In genomic region chr2:219251656-219252055, GRCh38 we compare ENCODE assay signal across 8 cellular contexts. TPM values are rescaled to one million over a fixed set of nuclear protein-coding genes. Genes with fewer than 3 reads are reported as not detected.
DNase-seq lines count a peak whose midpoint lies in the region; ATAC-seq, FAIRE-seq and TF ChIP-seq lines count a peak whose summit lies in the region.
"Had no signal": no experiment of that assay in that cellular context is flagged by ENCODE, and none has a peak within 500 bp of the region (broad histone marks: within the 10 kb centered on the region; RNA-seq: fewer than 3 reads in every experiment).

No MANE protein-coding gene starts in this region.

- H3K36me3 ChIP-seq in K562 (ENCODE audit: control insufficient read depth, insufficient read depth, low read length) (peaks cover 55% of the 10 kb centered on the region), sigmoid colon (peaks cover 0 to 39% (median 8%) of the 10 kb centered on the region in 4 donors)

- H3K79me2 ChIP-seq in K562 (ENCODE audit: control insufficient read depth, insufficient read depth, low read length), result peaks cover 27% of the 10 kb centered on the region

- FAIRE-seq in K562 (lab: Jason Lieb, UNC), result peak; percentile 19

- H3K9me1 ChIP-seq in K562 (ENCODE audit: control insufficient read depth, insufficient read depth, low read length), result no peaks in the 10 kb centered on the region

- TF ChIP-seq POLR2A in K562 (conservative IDR thresholded peaks at IDR 0.05) (no peak), sigmoid colon (IDR thresholded peaks at IDR 0.05) (no peak)

- POLR2A ChIA-PET in K562 (lab: Yijun Ruan, JAX), result interaction anchor here (0.6 to 1.5 kb wide), 9 partner anchors 10 to 198 kb away, joined by 3 to 7 read pairs (median 4); partner anchors contain the start of genes ANKZF1, ATG9A and DNAJB2

- DNase-seq in M059J (ENCODE audit: low read depth) (peak; percentile 59), K562 (ENCODE audit: extremely low read depth in 1 of 4, low spot score in 3 of 4) (no peak), sigmoid colon (no peak), LoVo (ENCODE audit: low spot score) (no peak), NCI-H187 treated with DMSO at 0.1 percent for 48 hours (lab: John Stamatoyannopoulos, UW) (no peak), NCI-H2227 treated with DMSO at 0.1 percent for 48 hours (lab: John Stamatoyannopoulos, UW) (no peak)
- DNase-seq: activated CD4-positive, alpha-beta T cell treated with anti-CD3 and anti-CD28 coated beads for 1 hour; hippocampal formation had no signal

- H3K4me2 ChIP-seq in K562 (ENCODE audit: insufficient read depth, low read length), result 0 out of 2 replicates have a peak overlapping the region, but pooled peaks have one; percentile 82

- in situ Hi-C loops in K562 (cut with MboI), result no loop called here

- H4K20me1 ChIP-seq in K562 (replicated peaks; ENCODE audit: control insufficient read depth, insufficient read depth, low read length), result 0 out of 2 replicates have a peak, but pooled peaks cover 3% of the 10 kb centered on the region

- TF ChIP-seq RAD21 in K562 (CRISPR knock-in tag; conservative IDR thresholded peaks at IDR 0.05 in 1 of 2, IDR thresholded peaks at IDR 0.05 in 1 of 2), result no peak

- H3K4me1 ChIP-seq in K562 (replicated peaks in 1 of 2; ENCODE audit: control insufficient read depth in 2 of 2, insufficient read depth in 2 of 2, low read length in 2 of 2) (peaks cover 19 to 49% of the 10 kb centered on the region in 2 experiments; a peak in 4 of 5 replicates), sigmoid colon (peaks cover 0 to 62% (median 59%) of the 10 kb centered on the region in 4 donors)

- no peak for TF ChIP-seq CTCF in K562 (IDR thresholded peaks at IDR 0.05 in 2 of 3, conservative IDR thresholded peaks at IDR 0.05 in 1 of 3; ENCODE audit: insufficient read depth in 2 of 3, low read depth in 1 of 3, low read length in 3 of 3)
- no peak for TF ChIP-seq CTCF in sigmoid colon (IDR thresholded peaks at IDR 0.05)

- H3K4me3 ChIP-seq in K562, result no peak overlapping the region
- no peak overlapping the region for H3K4me3 ChIP-seq in sigmoid colon

- H3K27me3 ChIP-seq in K562 (ENCODE audit: control insufficient read depth in 2 of 2, insufficient read depth in 2 of 2, low read length in 2 of 2) (0 out of 5 replicates have a peak, but pooled peaks cover 0 to 4% of the 10 kb centered on the region in 2 experiments), sigmoid colon (no peaks in the 10 kb centered on the region)

- H3K9me3 ChIP-seq in K562 (replicated peaks; ENCODE audit: control insufficient read depth, insufficient read depth, low read depth, low read length) (no peaks in the 10 kb centered on the region), sigmoid colon (no peaks in the 10 kb centered on the region)

- peak overlapping the region in 1 of 2 experiments; percentile 92; a peak in 1 of 4 replicates for H3K9ac ChIP-seq in K562 (ENCODE audit: insufficient read depth in 1 of 2, low read depth in 2 of 2, low read length in 2 of 2)

- WGBS in K562 (ENCODE audit: insufficient coverage, low coverage, missing lambda C conversion rate), result 63% methylated on average over 5 of the region's 6 CpGs
- WGBS in sigmoid colon, 2 donors, result 80 to 85% methylated on average over 6 of the region's 6 CpGs

- no TSS peak for BruUV-seq in K562 (replicated peaks; lab: Mats Ljungman, UMichigan)

- no peak for ATAC-seq in K562

- H2AFZ ChIP-seq in K562 (ENCODE audit: low read depth, low read length), result no peak overlapping the region

- CTCF ChIA-PET in K562 (lab: Yijun Ruan, JAX; ENCODE audit: low intra/inter-chr PET ratio), result no interaction called here

- no peak overlapping the region for H3K27ac ChIP-seq in K562 (ENCODE audit: extremely low read depth, low read depth, low read length)
- peak overlapping the region; percentile 79 to 87 (median 84) for H3K27ac ChIP-seq in sigmoid colon

- TF ChIP-seq EP300 in K562 (IDR thresholded peaks at IDR 0.05; ENCODE audit: low read length), result no peak
- TF ChIP-seq EP300 in sigmoid colon (IDR thresholded peaks at IDR 0.05), result no peak

- intact Hi-C loops in K562 (cut with micrococcal nuclease) (loop anchor here (2.0 kb wide), 1 partner anchor 27 kb away; the partner anchor contains the start of gene DNAJB2), sigmoid colon (cut with DNase I) (loop anchor here (2.0 to 5.0 kb wide), 3 partner anchors 27 to 75 kb away; partner anchors contain the start of genes ABCB6, CNPPD1 and DNAJB2)

RNA-seq across cellular contexts. Expression of gene TUBA4B, which starts 1.4 kb away (rescaled TPM):
- not detected in 2 replicates for total RNA-seq in M059J (2014; rRNA removed; shearing (Covaris generic))
- total RNA-seq in K562 (2011; cell fraction: chromatin; rRNA removed; ENCODE audit: low replicate concordance), result not detected in 2 replicates
- total RNA-seq in K562 (2011; cell fraction: nucleolus; rRNA removed), result not detected in 2 replicates
- not detected in 2 replicates for total RNA-seq in K562 (2011; cell fraction: nucleoplasm; rRNA removed)
- total RNA-seq in K562 (2014; rRNA removed) (not detected in 2 replicates), K562 (2014; rRNA removed; fragmentation: Illumina TruSeq; extraction: Trizol) (not detected in 2 replicates), K562 (2015; rRNA removed; fragmentation: Illumina TruSeq; extraction: Trizol) (not detected in 2 replicates), K562 (2021) (not detected in 2 replicates), sigmoid colon (not detected)
- polyA plus RNA-seq in K562 (2011; rRNA removed) (not detected in 2 replicates), K562 (2014; fragmentation: Illumina TruSeq; extraction: Trizol) (not detected in 2 replicates), K562 (2014; fragmentation: Nextera tagmentation; extraction: Ambion mirVana) (under 1 TPM in 1 of 2 experiments, not detected in 1; 0.04 TPM), K562 (2014; rRNA removed) (not detected in 2 replicates), sigmoid colon (not detected)
- not detected in 2 replicates for polyA plus RNA-seq in K562 (2011; cell fraction: cytosol; rRNA removed)
- not detected in 2 replicates for polyA plus RNA-seq in K562 (2011; cell fraction: nucleus; rRNA removed)
- polyA plus RNA-seq in K562 (2012), result 0.05 TPM in 1 of 2 replicates, not detected in the other
- polyA minus RNA-seq in K562 (2011; rRNA and poly(A)+ RNA removed), result not detected in 2 replicates
- not detected in 2 replicates for polyA minus RNA-seq in K562 (2011; cell fraction: cytosol; rRNA and poly(A)+ RNA removed)
- polyA minus RNA-seq in K562 (2011; cell fraction: nucleus; rRNA and poly(A)+ RNA removed), result not detected in 2 replicates

RNA-seq across cellular contexts. Expression of gene TUBA4A, which starts 2.1 kb away (rescaled TPM):
- 105 and 129 TPM in 2 replicates for total RNA-seq in M059J (2014; rRNA removed; shearing (Covaris generic))
- 31.2 and 48.4 TPM in 2 replicates for total RNA-seq in K562 (2011; cell fraction: chromatin; rRNA removed; ENCODE audit: low replicate concordance)
- total RNA-seq in K562 (2011; cell fraction: nucleolus; rRNA removed), result 21.7 and 30.7 TPM in 2 replicates
- total RNA-seq in K562 (2011; cell fraction: nucleoplasm; rRNA removed), result 25.6 and 26.8 TPM in 2 replicates
- total RNA-seq in K562 (2014; rRNA removed) (32.8 and 47.0 TPM in 2 replicates), K562 (2014; rRNA removed; fragmentation: Illumina TruSeq; extraction: Trizol) (30.0 and 32.1 TPM in 2 replicates), K562 (2015; rRNA removed; fragmentation: Illumina TruSeq; extraction: Trizol) (25.1 and 26.9 TPM in 2 replicates), K562 (2021) (52.4 and 57.6 TPM in 2 replicates), sigmoid colon (100 to 1,000 TPM in 1 of 4 donors, 10 to 100 TPM in 3; 47.1 to 109 (median 55.0) TPM)
- polyA plus RNA-seq in K562 (2011; rRNA removed) (48.6 and 71.9 TPM in 2 replicates), K562 (2014; fragmentation: Illumina TruSeq; extraction: Trizol) (126 and 174 TPM in 2 replicates), K562 (2014; fragmentation: Nextera tagmentation; extraction: Ambion mirVana) (10 to 100 TPM; 31.5 to 60.0 TPM), K562 (2014; rRNA removed) (42.4 and 48.9 TPM in 2 replicates), sigmoid colon (10 to 100 TPM; 74.4 to 95.4 (median 76.9) TPM)
- 91.8 and 167 TPM in 2 replicates for polyA plus RNA-seq in K562 (2011; cell fraction: cytosol; rRNA removed)
- polyA plus RNA-seq in K562 (2011; cell fraction: nucleus; rRNA removed), result 89.0 and 90.1 TPM in 2 replicates
- 60.3 and 69.5 TPM in 2 replicates for polyA plus RNA-seq in K562 (2012)
- 19.6 and 23.6 TPM in 2 replicates for polyA minus RNA-seq in K562 (2011; rRNA and poly(A)+ RNA removed)
- 25.1 and 27.8 TPM in 2 replicates for polyA minus RNA-seq in K562 (2011; cell fraction: cytosol; rRNA and poly(A)+ RNA removed)
- polyA minus RNA-seq in K562 (2011; cell fraction: nucleus; rRNA and poly(A)+ RNA removed), result 12.7 and 18.3 TPM in 2 replicates

RNA-seq across cellular contexts. Expression of gene STK16, which starts 6.4 kb away (rescaled TPM):
- 24.5 and 33.7 TPM in 2 replicates for total RNA-seq in M059J (2014; rRNA removed; shearing (Covaris generic))
- total RNA-seq in K562 (2011; cell fraction: chromatin; rRNA removed; ENCODE audit: low replicate concordance), result 42.8 and 94.2 TPM in 2 replicates
- 52.6 and 59.7 TPM in 2 replicates for total RNA-seq in K562 (2011; cell fraction: nucleolus; rRNA removed)
- 43.8 and 46.6 TPM in 2 replicates for total RNA-seq in K562 (2011; cell fraction: nucleoplasm; rRNA removed)
- total RNA-seq in K562 (2014; rRNA removed) (5.4 and 9.9 TPM in 2 replicates), K562 (2014; rRNA removed; fragmentation: Illumina TruSeq; extraction: Trizol) (13.1 and 17.8 TPM in 2 replicates), K562 (2015; rRNA removed; fragmentation: Illumina TruSeq; extraction: Trizol) (16.4 and 16.9 TPM in 2 replicates), K562 (2021) (18.2 and 19.8 TPM in 2 replicates), sigmoid colon (10 to 100 TPM; 12.2 to 19.9 (median 18.2) TPM)
- polyA plus RNA-seq in K562 (2011; rRNA removed) (34.6 and 41.4 TPM in 2 replicates), K562 (2014; fragmentation: Illumina TruSeq; extraction: Trizol) (33.8 and 36.2 TPM in 2 replicates), K562 (2014; fragmentation: Nextera tagmentation; extraction: Ambion mirVana) (10 to 100 TPM in 1 of 2 experiments, 1 to 10 TPM in 1; 5.6 to 12.9 TPM), K562 (2014; rRNA removed) (21.0 and 24.6 TPM in 2 replicates), sigmoid colon (10 to 100 TPM; 45.3 to 61.7 (median 57.1) TPM)
- 57.6 and 64.0 TPM in 2 replicates for polyA plus RNA-seq in K562 (2011; cell fraction: cytosol; rRNA removed)
- 72.9 and 74.0 TPM in 2 replicates for polyA plus RNA-seq in K562 (2011; cell fraction: nucleus; rRNA removed)
- 17.4 and 29.3 TPM in 2 replicates for polyA plus RNA-seq in K562 (2012)
- 26.1 and 28.4 TPM in 2 replicates for polyA minus RNA-seq in K562 (2011; rRNA and poly(A)+ RNA removed)
- polyA minus RNA-seq in K562 (2011; cell fraction: cytosol; rRNA and poly(A)+ RNA removed), result 12.9 and 18.8 TPM in 2 replicates
- 40.4 and 52.2 TPM in 2 replicates for polyA minus RNA-seq in K562 (2011; cell fraction: nucleus; rRNA and poly(A)+ RNA removed)

RNA-seq across cellular contexts. Expression of gene GLB1L, which starts 6.4 kb away (rescaled TPM):
- 6.2 and 8.0 TPM in 2 replicates for total RNA-seq in M059J (2014; rRNA removed; shearing (Covaris generic))
- 9.2 and 12.3 TPM in 2 replicates for total RNA-seq in K562 (2011; cell fraction: chromatin; rRNA removed; ENCODE audit: low replicate concordance)
- total RNA-seq in K562 (2011; cell fraction: nucleolus; rRNA removed), result 6.4 and 8.3 TPM in 2 replicates
- total RNA-seq in K562 (2011; cell fraction: nucleoplasm; rRNA removed), result 4.4 and 8.7 TPM in 2 replicates
- total RNA-seq in K562 (2014; rRNA removed) (2.2 and 3.4 TPM in 2 replicates), K562 (2014; rRNA removed; fragmentation: Illumina TruSeq; extraction: Trizol) (2.5 and 2.6 TPM in 2 replicates), K562 (2015; rRNA removed; fragmentation: Illumina TruSeq; extraction: Trizol) (2.2 and 3.2 TPM in 2 replicates), K562 (2021) (2.7 and 3.6 TPM in 2 replicates), sigmoid colon (10 to 100 TPM in 1 of 4 donors, 1 to 10 TPM in 3; 6.9 to 26.0 (median 8.2) TPM)
- polyA plus RNA-seq in K562 (2011; rRNA removed) (1.8 and 2.9 TPM in 2 replicates), K562 (2014; fragmentation: Illumina TruSeq; extraction: Trizol) (2.8 and 4.0 TPM in 2 replicates), K562 (2014; fragmentation: Nextera tagmentation; extraction: Ambion mirVana) (under 1 TPM; 0.42 to 0.59 TPM), K562 (2014; rRNA removed) (2.8 and 4.4 TPM in 2 replicates), sigmoid colon (1 to 10 TPM; 2.1 to 4.3 (median 3.6) TPM)
- polyA plus RNA-seq in K562 (2011; cell fraction: cytosol; rRNA removed), result 1.9 and 2.5 TPM in 2 replicates
- polyA plus RNA-seq in K562 (2011; cell fraction: nucleus; rRNA removed), result 4.8 and 4.9 TPM in 2 replicates
- 2.2 and 4.1 TPM in 2 replicates for polyA plus RNA-seq in K562 (2012)
- polyA minus RNA-seq in K562 (2011; rRNA and poly(A)+ RNA removed), result 1.8 and 2.1 TPM in 2 replicates
- 0.95 and 1.4 TPM in 2 replicates for polyA minus RNA-seq in K562 (2011; cell fraction: cytosol; rRNA and poly(A)+ RNA removed)
- polyA minus RNA-seq in K562 (2011; cell fraction: nucleus; rRNA and poly(A)+ RNA removed), result 2.7 and 3.6 TPM in 2 replicates

RNA-seq across cellular contexts. Expression of gene ANKZF1, which starts 22.1 kb away (rescaled TPM):
- total RNA-seq in M059J (2014; rRNA removed; shearing (Covaris generic)), result 16.8 and 23.5 TPM in 2 replicates
- total RNA-seq in K562 (2011; cell fraction: chromatin; rRNA removed; ENCODE audit: low replicate concordance), result 371 and 457 TPM in 2 replicates
- 226 and 229 TPM in 2 replicates for total RNA-seq in K562 (2011; cell fraction: nucleolus; rRNA removed)
- total RNA-seq in K562 (2011; cell fraction: nucleoplasm; rRNA removed), result 275 and 286 TPM in 2 replicates
- total RNA-seq in K562 (2014; rRNA removed) (40.7 and 41.5 TPM in 2 replicates), K562 (2014; rRNA removed; fragmentation: Illumina TruSeq; extraction: Trizol) (22.5 and 26.3 TPM in 2 replicates), K562 (2015; rRNA removed; fragmentation: Illumina TruSeq; extraction: Trizol) (21.6 and 21.8 TPM in 2 replicates), K562 (2021) (36.3 and 43.5 TPM in 2 replicates), sigmoid colon (10 to 100 TPM; 28.1 to 52.6 (median 41.1) TPM)
- polyA plus RNA-seq in K562 (2011; rRNA removed) (47.0 and 86.3 TPM in 2 replicates), K562 (2014; fragmentation: Illumina TruSeq; extraction: Trizol) (29.2 and 31.0 TPM in 2 replicates), K562 (2014; fragmentation: Nextera tagmentation; extraction: Ambion mirVana) (1 to 10 TPM; 3.1 to 3.9 TPM), K562 (2014; rRNA removed) (49.0 and 60.6 TPM in 2 replicates), sigmoid colon (10 to 100 TPM in 1 of 3 donors, 1 to 10 TPM in 2; 9.0 to 36.9 (median 9.7) TPM)
- polyA plus RNA-seq in K562 (2011; cell fraction: cytosol; rRNA removed), result 23.4 and 30.6 TPM in 2 replicates
- 325 and 530 TPM in 2 replicates for polyA plus RNA-seq in K562 (2011; cell fraction: nucleus; rRNA removed)
- 24.3 and 51.1 TPM in 2 replicates for polyA plus RNA-seq in K562 (2012)
- polyA minus RNA-seq in K562 (2011; rRNA and poly(A)+ RNA removed), result 28.8 and 55.2 TPM in 2 replicates
- 16.7 and 20.6 TPM in 2 replicates for polyA minus RNA-seq in K562 (2011; cell fraction: cytosol; rRNA and poly(A)+ RNA removed)
- polyA minus RNA-seq in K562 (2011; cell fraction: nucleus; rRNA and poly(A)+ RNA removed), result 81.3 and 167 TPM in 2 replicates
